Comparison of ENCODE assay signal across 8 cellular contexts in genomic region chr7:148699772-148700629, GRCh38. TPM values are rescaled to one million over a fixed set of nuclear protein-coding genes. Genes with fewer than 3 reads are reported as not detected.
DNase-seq lines count a peak whose midpoint lies in the region; ATAC-seq and TF ChIP-seq lines count a peak whose summit lies in the region.

No MANE protein-coding gene starts in this region.

- no peak for DNase-seq in Caco-2
- DNase-seq in glomerular visceral epithelial cell (ENCODE audit: extremely low spot score), result peak; percentile 4
- DNase-seq in retina, result no peak
- DNase-seq in epidermal melanocyte (ENCODE audit: insufficient read length, low spot score), result no peak

- no peaks in the 10 kb centered on the region for H3K9me3 Mint-ChIP-seq in Caco-2 (ENCODE audit: unreplicated experiment)

- H3K9me3 ChIP-seq in Caco-2 (no peaks in the 10 kb centered on the region), HUES6 (ENCODE audit: control insufficient read depth, insufficient read depth, low read depth, low read length) (no peaks in the 10 kb centered on the region)

- H3K27ac ChIP-seq in HUES6 (ENCODE audit: low read depth, low read length), result peak overlapping the region; percentile 96
- peak overlapping the region; percentile 91 for H3K27ac ChIP-seq in rectal smooth muscle tissue (ENCODE audit: low read depth, low read length)

- peaks cover 18% of the 10 kb centered on the region for H3K36me3 Mint-ChIP-seq in Caco-2 (ENCODE audit: insufficient read depth, unreplicated experiment)

- CTCF ChIA-PET in Caco-2 (lab: Charles Lee), result no interaction called here

- H3K4me1 ChIP-seq in Caco-2, result peaks cover 25% of the 10 kb centered on the region
- H3K4me1 ChIP-seq in HUES6 (ENCODE audit: control insufficient read depth, insufficient read depth, low read length), result peaks cover 50% of the 10 kb centered on the region
- H3K4me1 ChIP-seq in rectal smooth muscle tissue (ENCODE audit: control insufficient read depth, insufficient read depth, low read length), result peaks cover 20% of the 10 kb centered on the region

- TSS peak; percentile 40 for BruUV-seq in Caco-2 (replicated peaks; lab: Mats Ljungman, UMichigan)

- H3K4me3 Mint-ChIP-seq in Caco-2 (ENCODE audit: unreplicated experiment), result peak overlapping the region; percentile 81

- ATAC-seq in GM19438 (IDR thresholded peaks at IDR 0.05; ENCODE audit: low read depth, unreplicated experiment), result peak; percentile 33

- no peaks in the 10 kb centered on the region for H3K27me3 Mint-ChIP-seq in Caco-2 (ENCODE audit: insufficient read depth, unreplicated experiment)

- peak overlapping the region; percentile 88 for H3K4me3 ChIP-seq in Caco-2 (ENCODE audit: low read depth, low read length)
- H3K4me3 ChIP-seq in HUES6 (ENCODE audit: low read depth, low read length), result peak overlapping the region; percentile 69
- H3K4me3 ChIP-seq in WI38 (ENCODE audit: low read depth, low read length), result peak overlapping the region; percentile 76
- peak overlapping the region; percentile 85 for H3K4me3 ChIP-seq in rectal smooth muscle tissue (ENCODE audit: low read length)

- H3K27me3 ChIP-seq in Caco-2 (replicated peaks; ENCODE audit: control insufficient read depth, insufficient read depth, low read length) (no peaks in the 10 kb centered on the region), HUES6 (ENCODE audit: control insufficient read depth, insufficient read depth, low read length) (no peaks in the 10 kb centered on the region), rectal smooth muscle tissue (ENCODE audit: control insufficient read depth, insufficient read depth, low read length) (no peaks in the 10 kb centered on the region)

- peak overlapping the region; percentile 60 for H3K27ac Mint-ChIP-seq in Caco-2 (ENCODE audit: unreplicated experiment)

- peak overlapping the region; percentile 97 for H3K9ac ChIP-seq in HUES6 (ENCODE audit: low read length)
- H3K9ac ChIP-seq in rectal smooth muscle tissue (ENCODE audit: low read length), result peak overlapping the region; percentile 81

- POLR2A ChIA-PET in Caco-2 (lab: Charles Lee), result interaction anchor here (0.6 kb wide), 1 partner anchor 328 kb away, joined by 3 read pairs; the partner anchor contains the start of gene PDIA4

- no peak for TF ChIP-seq CTCF in Caco-2 (IDR thresholded peaks at IDR 0.05; ENCODE audit: insufficient read depth in 1 of 2, low read depth in 1 of 2, low read length in 1 of 2, severe bottlenecking in 1 of 2, unreplicated experiment in 1 of 2)
- TF ChIP-seq CTCF in WI38 (IDR thresholded peaks at IDR 0.05; ENCODE audit: low read depth, low read length), result no peak

- H3K4me1 Mint-ChIP-seq in Caco-2 (ENCODE audit: low read depth, unreplicated experiment), result peaks cover 35% of the 10 kb centered on the region

- H3K36me3 ChIP-seq in Caco-2 (ENCODE audit: control insufficient read depth, insufficient read depth, low read length) (no peaks in the 10 kb centered on the region), HUES6 (ENCODE audit: control insufficient read depth, insufficient read depth, low read length) (no peaks in the 10 kb centered on the region), rectal smooth muscle tissue (ENCODE audit: control insufficient read depth, insufficient read depth, low read length) (no peaks in the 10 kb centered on the region)

- intact Hi-C loops in Caco-2 (cut with micrococcal nuclease; ENCODE audit: unreplicated experiment), result loop anchor here (1.0 to 10.0 kb wide), 4 partner anchors 8 to 198 kb away; partner anchors contain the start of gene EZH2

RNA-seq across cellular contexts. Expression of gene CUL1, which starts 1.3 kb away (rescaled TPM):
- total RNA-seq in Caco-2 (2022), result 66.6 and 71.9 TPM in 2 replicates
